ENCODE assay signal across 23 cellular contexts in genomic region chr3:78940128-78940527, GRCh38.
"Had no signal": no experiment of that assay in that cellular context is flagged by ENCODE, and none has a peak within 500 bp of the region (broad histone marks: within the 10 kb centered on the region; RNA-seq: fewer than 3 reads in every experiment).

No MANE protein-coding gene starts in this region.

- H3K36me3 Mint-ChIP-seq: stimulated activated naive B cell treated with anti-CD40 and anti-IgM and Interleukin-4, amounts not matched to agents 10 μg/mL and 1 μg/mL and 100 μg/mL, for 72 hours had no signal

- H3K4me3 ChIP-seq: coronary artery, hepatocyte, psoas muscle, spleen, stomach, thoracic aorta had no signal

- FAIRE-seq: endothelial cell of umbilical vein had no signal

- H3K4me1 Mint-ChIP-seq: endodermal cell; naive thymus-derived CD4-positive, alpha-beta T cell; stimulated activated naive B cell treated with anti-CD40 and anti-IgM and Interleukin-4, amounts not matched to agents 10 μg/mL and 1 μg/mL and 100 μg/mL, for 72 hours had no signal

- H3K36me3 ChIP-seq: neutrophil, spleen, stomach, thoracic aorta had no signal

- H3K4me2 ChIP-seq: hepatocyte had no signal

- H3K27ac Mint-ChIP-seq: endodermal cell; naive thymus-derived CD4-positive, alpha-beta T cell; stimulated activated naive B cell treated with anti-CD40 and anti-IgM and Interleukin-4, amounts not matched to agents 10 μg/mL and 1 μg/mL and 100 μg/mL, for 72 hours had no signal

- DNase-seq: effector CD4-positive, alpha-beta T cell; endodermal cell; erythroblast; foreskin keratinocyte; kidney glomerular epithelial cell; mammary epithelial cell; naive thymus-derived CD4-positive, alpha-beta T cell; psoas muscle; retina; spleen; stimulated activated CD4-positive, alpha-beta T cell treated with anti-CD3 and anti-CD28 coated beads, Interleukin-15, amount 100 ng/mL, for 24 hours; stimulated activated CD4-positive, alpha-beta T cell treated with anti-CD3 and anti-CD28 coated beads, Interleukin-1b, Interleukin-23, amount 100 ng/mL, for 48 hours; stimulated activated CD4-positive, alpha-beta T cell treated with anti-CD3 and anti-CD28 coated beads, Interleukin-4, amount 100 ng/mL, for 24 hours; stimulated activated naive B cell treated with anti-CD40 and anti-IgM and Interleukin-4, amounts not matched to agents 10 μg/mL and 1 μg/mL and 100 μg/mL, for 72 hours; stomach; substantia nigra; trophoblast cell had no signal

- H2AFZ ChIP-seq: hepatocyte had no signal

- H3K27ac ChIP-seq: coronary artery, hepatocyte, neutrophil, psoas muscle, spleen, stomach, thoracic aorta had no signal

- H3K27me3 Mint-ChIP-seq: naive thymus-derived CD4-positive, alpha-beta T cell; stimulated activated naive B cell treated with anti-CD40 and anti-IgM and Interleukin-4, amounts not matched to agents 10 μg/mL and 1 μg/mL and 100 μg/mL, for 72 hours had no signal

- H3K9me3 ChIP-seq: neutrophil, thoracic aorta had no signal

- H3K27me3 ChIP-seq: foreskin keratinocyte, hepatocyte, neutrophil, spleen, stomach had no signal

- ATAC-seq: foreskin keratinocyte; naive thymus-derived CD4-positive, alpha-beta T cell; psoas muscle; sciatic nerve; stimulated activated naive B cell treated with anti-CD40 and anti-IgM and Interleukin-4, amounts not matched to agents 10 μg/mL and 1 μg/mL and 100 μg/mL, for 72 hours had no signal

- H3K4me1 ChIP-seq: psoas muscle, spleen, stomach had no signal

- H3K4me3 Mint-ChIP-seq: endodermal cell; naive thymus-derived CD4-positive, alpha-beta T cell; stimulated activated naive B cell treated with anti-CD40 and anti-IgM and Interleukin-4, amounts not matched to agents 10 μg/mL and 1 μg/mL and 100 μg/mL, for 72 hours had no signal
